ENCODE assay signal across 21 cellular contexts in the genomic region with DNA sequence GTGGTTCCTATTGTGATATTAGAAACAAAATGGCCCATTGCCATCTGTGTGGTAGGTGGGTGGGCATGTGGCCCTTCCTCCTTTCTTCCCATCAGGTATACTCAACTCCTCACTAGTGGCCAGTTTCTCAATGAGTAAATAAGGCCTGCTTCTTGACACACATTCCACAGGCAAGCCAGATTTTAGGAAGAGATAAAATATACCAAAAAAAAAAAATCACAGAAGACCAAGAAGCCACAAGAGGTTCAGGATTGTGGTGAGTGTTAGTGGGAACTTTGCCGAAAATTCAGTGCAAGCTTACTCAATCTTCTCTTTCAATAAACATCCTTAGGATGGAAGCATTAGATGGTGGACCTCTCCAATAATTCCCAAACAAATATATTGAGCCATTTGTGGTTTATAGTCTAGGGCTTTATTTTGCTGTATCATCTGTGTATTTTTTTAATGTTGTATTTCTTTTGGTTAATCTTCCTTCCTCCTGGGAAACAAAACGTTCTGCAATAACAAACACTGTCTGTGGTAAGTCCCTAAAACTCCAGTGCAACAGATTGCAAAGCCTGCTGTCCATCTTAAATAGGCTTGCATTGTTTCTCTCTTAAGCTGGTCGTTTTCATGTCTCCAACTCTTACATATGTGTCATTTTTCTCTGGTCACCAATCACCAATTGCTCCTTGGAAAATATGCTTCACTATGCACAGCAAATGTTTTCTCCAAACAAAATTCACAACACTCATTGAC.
DNase-seq lines count a peak whose midpoint lies in the region; FAIRE-seq and TF ChIP-seq lines count a peak whose summit lies in the region.
"Had no signal": no experiment of that assay in that cellular context is flagged by ENCODE, and none has a peak within 500 bp of the region (broad histone marks: within the 10 kb centered on the region; RNA-seq: fewer than 3 reads in every experiment).

No MANE protein-coding gene starts in this region.

- TF ChIP-seq POLR2A in H54 (IDR thresholded peaks at IDR 0.05; ENCODE audit: low read depth, low read length), result no peak

- H3K4me3 ChIP-seq in choroid plexus epithelial cell (ENCODE audit: low read depth, low read length), result no peak overlapping the region
- H3K4me3 ChIP-seq: esophagus squamous epithelium, SJSA1, tibial artery had no signal

- DNase-seq in EL, result peak; percentile 44
- no peak for DNase-seq in H54 (ENCODE audit: insufficient read length, low spot score)
- peak; percentile 73 for DNase-seq in choroid plexus epithelial cell (ENCODE audit: low read depth)
- DNase-seq in myocyte (ENCODE audit: low read depth), result peak; percentile 24
- DNase-seq in NCI-H146 treated with DMSO at 0.1 percent for 48 hours (lab: John Stamatoyannopoulos, UW; ENCODE audit: unreplicated experiment), result no peak
- no peak for DNase-seq in RCC 7860 (ENCODE audit: low spot score)
- DNase-seq in T1000 (lab: John Stamatoyannopoulos, UW), result no peak
- DNase-seq in NOMO-1 treated with DMSO at 0.1 percent for 48 hours (lab: John Stamatoyannopoulos, UW; ENCODE audit: unreplicated experiment), result no peak
- DNase-seq: activated CD4-positive, CD25-positive, alpha-beta regulatory T cell; amniotic stem cell; CD4-positive, CD25-positive, alpha-beta regulatory T cell; DMS79; effector CD8-positive, alpha-beta T cell; esophagus squamous epithelium; Karpas-422; NCI-H1417 treated with DMSO at 0.1 percent for 48 hours; NCI-H748 treated with DMSO at 0.1 percent for 48 hours; PC-3; tibial artery had no signal

- FAIRE-seq in H54 (lab: Jason Lieb, UNC) (peak; percentile 23), RCC 7860 (lab: Jason Lieb, UNC) (no peak)
- FAIRE-seq: GM19239 had no signal

- no peak for TF ChIP-seq CTCF in choroid plexus epithelial cell (conservative IDR thresholded peaks at IDR 0.05; ENCODE audit: low read depth, low read length)

Comparison
In these comparisons a context has a peak if more than half of its experiments do, and no peak if none do; other contexts are left out.
1. DNase-seq: peak in EL (single experiment), choroid plexus epithelial cell (single experiment) and myocyte (single experiment); none in H54 (single experiment), NCI-H146 treated with DMSO at 0.1 percent for 48 hours (single experiment), RCC 7860 (single experiment), T1000 (single experiment) and NOMO-1 treated with DMSO at 0.1 percent for 48 hours (single experiment).